Comparison of ENCODE assay signal across 18 cellular contexts in the genomic region with DNA sequence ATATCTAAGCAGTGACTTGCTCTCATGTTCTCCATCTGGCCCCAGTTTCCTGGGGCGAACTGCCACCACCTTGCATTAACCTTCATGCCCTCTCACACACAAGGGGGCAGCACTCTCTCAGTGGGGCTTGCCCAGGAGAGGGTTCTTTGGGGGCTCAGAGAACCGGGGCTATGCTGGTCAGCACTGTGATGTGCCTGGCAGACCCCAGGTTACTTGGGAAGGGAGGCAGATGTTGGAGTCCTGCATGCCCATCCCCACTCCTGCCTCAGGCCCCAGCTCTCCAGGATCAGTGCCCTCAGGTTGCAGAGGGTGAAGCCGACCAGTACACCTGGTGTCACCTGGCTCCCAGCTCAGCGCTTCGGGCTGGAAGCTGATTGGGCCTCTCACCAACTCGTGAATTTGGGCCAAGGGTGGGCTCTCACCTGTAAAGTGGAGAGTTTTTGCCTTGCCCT.
DNase-seq lines count a peak whose midpoint lies in the region; TF ChIP-seq lines count a peak whose summit lies in the region.
"Had no signal": no experiment of that assay in that cellular context is flagged by ENCODE, and none has a peak within 500 bp of the region (broad histone marks: within the 10 kb centered on the region; RNA-seq: fewer than 3 reads in every experiment).

No MANE protein-coding gene starts in this region.

- no peak for TF ChIP-seq POLR2A in Peyer's patch (IDR thresholded peaks at IDR 0.05)

- H2AFZ ChIP-seq in Loucy (ENCODE audit: low read length) = no peak overlapping the region

- H3K27ac ChIP-seq in Peyer's patch = no peak overlapping the region
- H3K27ac ChIP-seq: vagina, VCaP had no signal

- peaks cover 13% of the 10 kb centered on the region; the same call in 1 of the 2 replicates for H3F3A ChIP-seq in Loucy (ENCODE audit: low read depth)

- H3K36me3 ChIP-seq in Loucy (ENCODE audit: insufficient read depth, low read length) (no peaks in the 10 kb centered on the region), Peyer's patch (no peaks in the 10 kb centered on the region)
- H3K36me3 ChIP-seq: vagina had no signal

- H3K36me3 Mint-ChIP-seq in chondrocyte (ENCODE audit: low read depth) = no peaks in the 10 kb centered on the region
- H3K36me3 Mint-ChIP-seq in osteocyte (ENCODE audit: unreplicated experiment) = no peaks in the 10 kb centered on the region
- H3K36me3 Mint-ChIP-seq: activated CD8-positive, alpha-beta memory T cell treated with anti-CD3 and anti-CD28 coated beads, Interleukin-2, amount 10 ng/mL, durations not matched to agents 7 days and 5 days; CD8-positive, alpha-beta T cell; stimulated activated effector memory CD8-positive, alpha-beta T cell treated with anti-CD3 and anti-CD28 coated beads, Interleukin-12 subunit alpha, Interleukin-12 subunit beta, amount 100 ng/mL, for 72 hours had no signal

- peak; percentile 94 for TF ChIP-seq CTCF in Loucy (conservative IDR thresholded peaks at IDR 0.05; ENCODE audit: low read length)
- peak; percentile 18 for TF ChIP-seq CTCF in chondrocyte (IDR thresholded peaks at IDR 0.05)
- no peak for TF ChIP-seq CTCF in osteocyte (IDR thresholded peaks at IDR 0.05)
- no peak for TF ChIP-seq CTCF in Peyer's patch (IDR thresholded peaks at IDR 0.05)

- no peaks in the 10 kb centered on the region for H3K79me2 ChIP-seq in Loucy (ENCODE audit: insufficient read depth, low read length)

- H4K20me1 ChIP-seq in Loucy (ENCODE audit: insufficient read depth, low read length, poor library complexity, severe bottlenecking) = no peaks in the 10 kb centered on the region

- H3K27me3 ChIP-seq in Loucy (ENCODE audit: insufficient read depth, low read length, poor library complexity, severe bottlenecking) (no peaks in the 10 kb centered on the region), Peyer's patch (no peaks in the 10 kb centered on the region)
- H3K27me3 ChIP-seq: vagina had no signal

- no peaks in the 10 kb centered on the region for H3K9me2 ChIP-seq in Loucy (replicated peaks; ENCODE audit: low read depth, low read length)

- H3K4me3 ChIP-seq in Loucy (ENCODE audit: low read length, poor library complexity, severe bottlenecking) (peak overlapping the region; percentile 5), Peyer's patch (no peak overlapping the region)
- H3K4me3 ChIP-seq: vagina had no signal

- H3K9ac ChIP-seq in Loucy (ENCODE audit: low read depth, low read length, poor library complexity, severe bottlenecking) = peak overlapping the region; percentile 85

- peak overlapping the region; percentile 73 for H3K4me2 ChIP-seq in Loucy (ENCODE audit: low read depth, low read length, poor library complexity, severe bottlenecking)

- H3K4me1 ChIP-seq in Loucy (ENCODE audit: insufficient read depth, low read length, poor library complexity, severe bottlenecking) (peaks cover 69% of the 10 kb centered on the region), Peyer's patch (no peaks in the 10 kb centered on the region)
- H3K4me1 ChIP-seq: vagina had no signal

- H3K4me3 Mint-ChIP-seq in chondrocyte (ENCODE audit: unreplicated experiment) (no peak overlapping the region), osteocyte (ENCODE audit: unreplicated experiment) (no peak overlapping the region)
- H3K4me3 Mint-ChIP-seq: activated CD8-positive, alpha-beta memory T cell treated with anti-CD3 and anti-CD28 coated beads, Interleukin-2, amount 10 ng/mL, durations not matched to agents 7 days and 5 days; CD8-positive, alpha-beta T cell; effector memory CD8-positive, alpha-beta T cell; stimulated activated effector memory CD8-positive, alpha-beta T cell treated with anti-CD3 and anti-CD28 coated beads, Interleukin-12 subunit alpha, Interleukin-12 subunit beta, amount 100 ng/mL, for 72 hours had no signal

- peaks cover 4% of the 10 kb centered on the region; the same call in 1 of the 2 replicates for H3K9me3 ChIP-seq in Loucy (ENCODE audit: insufficient read depth, low read depth, low read length)
- no peaks in the 10 kb centered on the region for H3K9me3 ChIP-seq in Peyer's patch
- H3K9me3 ChIP-seq: vagina had no signal

- H3K9me3 Mint-ChIP-seq in chondrocyte (ENCODE audit: low read depth) (peaks cover 2% of the 10 kb centered on the region), osteocyte (ENCODE audit: unreplicated experiment) (peaks cover 2% of the 10 kb centered on the region)

- no peak overlapping the region for H3K27ac Mint-ChIP-seq in chondrocyte (ENCODE audit: unreplicated experiment)
- H3K27ac Mint-ChIP-seq in osteocyte (ENCODE audit: unreplicated experiment) = no peak overlapping the region
- H3K27ac Mint-ChIP-seq: activated CD8-positive, alpha-beta memory T cell treated with anti-CD3 and anti-CD28 coated beads, Interleukin-2, amount 10 ng/mL, durations not matched to agents 7 days and 5 days; CD8-positive, alpha-beta T cell; effector memory CD8-positive, alpha-beta T cell; stimulated activated effector memory CD8-positive, alpha-beta T cell treated with anti-CD3 and anti-CD28 coated beads, Interleukin-12 subunit alpha, Interleukin-12 subunit beta, amount 100 ng/mL, for 72 hours had no signal

- DNase-seq in NCI-H82 (lab: John Stamatoyannopoulos, UW) (peak; percentile 26), NCI-H82 treated with DMSO at 0.1 percent for 48 hours (lab: John Stamatoyannopoulos, UW; ENCODE audit: unreplicated experiment) (no peak), chondrocyte (ENCODE audit: low spot score) (no peak), osteocyte (ENCODE audit: extremely low spot score, unreplicated experiment) (peak; percentile 77), Peyer's patch (no peak), AG20443 (ENCODE audit: low spot score) (no peak)
- DNase-seq in activated naive CD4-positive, alpha-beta T cell (lab: John Stamatoyannopoulos, UW) = no peak
- DNase-seq: activated CD8-positive, alpha-beta memory T cell treated with anti-CD3 and anti-CD28 coated beads, Interleukin-2, amount 10 ng/mL, durations not matched to agents 7 days and 5 days; activated naive CD4-positive, alpha-beta T cell treated with Interleukin-2 at 50 U/mL for 16 hours; CD8-positive, alpha-beta T cell; effector memory CD8-positive, alpha-beta T cell; mammary epithelial cell; stimulated activated CD4-positive, alpha-beta T cell treated with anti-CD3 and anti-CD28 coated beads, Interleukin-4, amount 100 ng/mL, for 4 hours; SW 1271 had no signal

- H3K4me1 Mint-ChIP-seq in chondrocyte (ENCODE audit: low read depth) = no peaks in the 10 kb centered on the region
- H3K4me1 Mint-ChIP-seq in osteocyte (ENCODE audit: unreplicated experiment) = no peaks in the 10 kb centered on the region
- H3K4me1 Mint-ChIP-seq: activated CD8-positive, alpha-beta memory T cell treated with anti-CD3 and anti-CD28 coated beads, Interleukin-2, amount 10 ng/mL, durations not matched to agents 7 days and 5 days; stimulated activated effector memory CD8-positive, alpha-beta T cell treated with anti-CD3 and anti-CD28 coated beads, Interleukin-12 subunit alpha, Interleukin-12 subunit beta, amount 100 ng/mL, for 72 hours had no signal

- H3K27me3 Mint-ChIP-seq in chondrocyte (ENCODE audit: low read depth) (peaks cover 15% of the 10 kb centered on the region), osteocyte (ENCODE audit: unreplicated experiment) (peaks cover 37% of the 10 kb centered on the region)

Comparison
In these comparisons a context has a peak if more than half of its experiments do, and no peak if none do; other contexts are left out.
1. DNase-seq: peak in NCI-H82 (single experiment) and osteocyte (single experiment); none in NCI-H82 treated with DMSO at 0.1 percent for 48 hours (single experiment), chondrocyte (single experiment), activated naive CD4-positive, alpha-beta T cell (0 of 4), Peyer's patch (0 of 3) and AG20443 (single experiment).
2. CTCF ChIP-seq: peak in Loucy (single experiment) and chondrocyte (single experiment); none in osteocyte (single experiment) and Peyer's patch (0 of 6).